8 cellular contexts compared by ENCODE assay signal in the genomic region with DNA sequence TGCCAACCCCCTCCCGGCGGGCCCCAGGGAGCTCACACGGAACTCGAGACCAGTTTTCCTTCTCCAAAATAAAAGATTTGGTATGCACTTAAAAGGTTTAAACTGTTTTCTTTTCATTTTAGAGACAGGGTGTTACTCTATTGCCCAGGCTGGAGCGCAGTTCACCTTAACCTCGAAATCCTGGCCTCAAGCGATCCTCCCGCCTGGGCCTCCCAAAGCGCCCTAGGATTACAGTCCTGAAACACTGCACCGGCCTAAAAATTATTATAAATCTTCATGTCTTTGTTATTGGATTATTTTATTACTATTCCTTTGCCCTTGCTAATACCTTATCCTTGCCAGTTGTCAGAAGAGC. TPM values are rescaled to one million over a fixed set of nuclear protein-coding genes. Genes with fewer than 3 reads are reported as not detected.
DNase-seq lines count a peak whose midpoint lies in the region; ATAC-seq and TF ChIP-seq lines count a peak whose summit lies in the region.

No MANE protein-coding gene starts in this region.

- H3K9me3 ChIP-seq in T-helper 17 cell (ENCODE audit: control insufficient read depth, low read length, poor library complexity, severe bottlenecking) (no peaks in the 10 kb centered on the region), sigmoid colon (no peaks in the 10 kb centered on the region)

- peak overlapping the region; percentile 40 for H3K4me3 ChIP-seq in GM12875 (ENCODE audit: low read depth, low read length)
- H3K4me3 ChIP-seq in fibroblast of villous mesenchyme (ENCODE audit: low read depth, low read length) = peak overlapping the region; percentile 53
- peak overlapping the region; percentile 17 to 99 (median 75) for H3K4me3 ChIP-seq in sigmoid colon

- intact Hi-C loops in sigmoid colon (cut with DNase I) = loop anchor here (5.0 to 10.0 kb wide), 4 partner anchors 161 to 1209 kb away; partner anchors contain the start of gene HMGB1

- ATAC-seq in T-helper 17 cell = no peak
- ATAC-seq in HG02588 (IDR thresholded peaks at IDR 0.05; ENCODE audit: unreplicated experiment) = no peak

- no peak for DNase-seq in T-helper 17 cell
- no peak for DNase-seq in fibroblast of villous mesenchyme (ENCODE audit: low read depth)
- DNase-seq in sigmoid colon = no peak
- no peak for DNase-seq in GM20000 (ENCODE audit: low spot score)
- no peak for DNase-seq in NCI-H2081 (lab: John Stamatoyannopoulos, UW)
- no peak for DNase-seq in RKO (ENCODE audit: low spot score)

- H3K4me3 Mint-ChIP-seq in T-helper 17 cell = peak overlapping the region; percentile 87

- H3K36me3 Mint-ChIP-seq in T-helper 17 cell (ENCODE audit: low read depth) = peaks cover 2% of the 10 kb centered on the region

- no peak for TF ChIP-seq EP300 in sigmoid colon (IDR thresholded peaks at IDR 0.05)

- H3K4me1 ChIP-seq in sigmoid colon = peaks cover 0 to 41% (median 12%) of the 10 kb centered on the region in 4 donors

- TF ChIP-seq CTCF in GM12875 (IDR thresholded peaks at IDR 0.05; ENCODE audit: borderline replicate concordance, insufficient read depth, low read depth, low read length) (no peak), fibroblast of villous mesenchyme (IDR thresholded peaks at IDR 0.05; ENCODE audit: insufficient read depth, low read depth, low read length) (no peak), sigmoid colon (IDR thresholded peaks at IDR 0.05) (no peak), GM20000 (IDR thresholded peaks at IDR 0.05; ENCODE audit: extremely low read depth, missing control alignments) (no peak)

- H3K4me1 Mint-ChIP-seq in T-helper 17 cell = peaks cover 33% of the 10 kb centered on the region

- peak overlapping the region; percentile 66 to 96 (median 93) for H3K27ac ChIP-seq in sigmoid colon

- WGBS in sigmoid colon, 2 donors = 38 to 41% methylated on average over 10 of the region's 10 CpGs

- no peaks in the 10 kb centered on the region for H3K27me3 ChIP-seq in sigmoid colon

- peak overlapping the region; percentile 54 for H3K27ac Mint-ChIP-seq in T-helper 17 cell

- H3K36me3 ChIP-seq in sigmoid colon = no peaks in the 10 kb centered on the region

- TF ChIP-seq POLR2A in sigmoid colon (IDR thresholded peaks at IDR 0.05) = no peak

- peaks cover 15% of the 10 kb centered on the region for H3K27me3 Mint-ChIP-seq in T-helper 17 cell

RNA-seq across cellular contexts. Expression of gene SLC7A1, which starts 0.6 kb away (rescaled TPM):
- 10 to 100 TPM; 15.5 to 28.3 TPM for total RNA-seq in T-helper 17 cell
- total RNA-seq in fibroblast of villous mesenchyme = 27.7 and 28.1 TPM in 2 replicates
- total RNA-seq in sigmoid colon = 10 to 100 TPM; 11.8 to 21.3 (median 15.9) TPM
- 10 to 100 TPM in 1 of 3 donors, 1 to 10 TPM in 2; 2.4 to 25.6 (median 3.5) TPM for polyA plus RNA-seq in sigmoid colon
